27 cellular contexts compared by ENCODE assay signal in genomic region chr12:128467882-128468281, GRCh38.
"Had no signal": no experiment of that assay in that cellular context is flagged by ENCODE, and none has a peak within 500 bp of the region (broad histone marks: within the 10 kb centered on the region; RNA-seq: fewer than 3 reads in every experiment).

No MANE protein-coding gene starts in this region.

- H3K36me3 ChIP-seq: brain microvascular endothelial cell, WERI-Rb-1 had no signal

- H3K27ac ChIP-seq: brain microvascular endothelial cell, PC-9, WERI-Rb-1 had no signal

- H2AFZ ChIP-seq: PC-9 had no signal

- H3K27me3 ChIP-seq: brain microvascular endothelial cell had no signal

- ATAC-seq: activated CD8-positive, alpha-beta T cell treated with anti-CD3 and anti-CD28 coated beads for 36 hours; activated T-cell treated with anti-CD3 and anti-CD28 coated beads, Interleukin-2, amount 50 U/mL, for 72 hours; activated T-helper 17 cell treated with anti-CD3 and anti-CD28 coated beads, Interleukin-2, amount 50 U/mL, for 72 hours had no signal

- DNase-seq: activated CD4-positive, alpha-beta T cell treated with anti-CD3 and anti-CD28 coated beads for 1 hour; activated CD4-positive, alpha-beta T cell treated with anti-CD3 and anti-CD28 coated beads for 48 hours; activated CD4-positive, CD25-positive, alpha-beta regulatory T cell; activated CD8-positive, alpha-beta T cell treated with anti-CD3 and anti-CD28 coated beads for 36 hours; activated effector memory CD4-positive, alpha-beta T cell treated with anti-CD3 and anti-CD28 coated beads, Interleukin-2, amount 50 U/mL, for 16 hours; activated naive CD4-positive, alpha-beta T cell; activated naive CD4-positive, alpha-beta T cell treated with anti-CD3 and anti-CD28 coated beads, Interleukin-2, amount 50 U/mL, for 16 hours; activated naive CD8-positive, alpha-beta T cell treated with anti-CD3 and anti-CD28 coated beads for 36 hours; activated T-cell treated with anti-CD3 and anti-CD28 coated beads, Interleukin-2, amount 50 U/mL, for 1 hour; activated T-cell treated with anti-CD3 and anti-CD28 coated beads, Interleukin-2, amount 50 U/mL, for 72 hours; amniotic stem cell; aorta; brain microvascular endothelial cell; central memory CD4-positive, alpha-beta T cell; NCI-H1105; NCI-H1417 treated with DMSO at 0.1 percent for 48 hours; NCI-H187 treated with DMSO at 0.1 percent for 48 hours; NCI-H2081; NCI-H226; NCI-H446 treated with DMSO at 0.1 percent for 48 hours; NCI-H524; NK-92 treated with Interleukin-12 subunit alpha and Interleukin-12 subunit beta, amount 100 ng/mL, for 24 hours; PC-9; Right ventricle myocardium superior; T1000; WERI-Rb-1 had no signal

- H3K4me3 ChIP-seq: PC-9 had no signal

- H3K4me2 ChIP-seq: PC-9 had no signal
